ENCODE assay signal across 8 cellular contexts in the genomic region with DNA sequence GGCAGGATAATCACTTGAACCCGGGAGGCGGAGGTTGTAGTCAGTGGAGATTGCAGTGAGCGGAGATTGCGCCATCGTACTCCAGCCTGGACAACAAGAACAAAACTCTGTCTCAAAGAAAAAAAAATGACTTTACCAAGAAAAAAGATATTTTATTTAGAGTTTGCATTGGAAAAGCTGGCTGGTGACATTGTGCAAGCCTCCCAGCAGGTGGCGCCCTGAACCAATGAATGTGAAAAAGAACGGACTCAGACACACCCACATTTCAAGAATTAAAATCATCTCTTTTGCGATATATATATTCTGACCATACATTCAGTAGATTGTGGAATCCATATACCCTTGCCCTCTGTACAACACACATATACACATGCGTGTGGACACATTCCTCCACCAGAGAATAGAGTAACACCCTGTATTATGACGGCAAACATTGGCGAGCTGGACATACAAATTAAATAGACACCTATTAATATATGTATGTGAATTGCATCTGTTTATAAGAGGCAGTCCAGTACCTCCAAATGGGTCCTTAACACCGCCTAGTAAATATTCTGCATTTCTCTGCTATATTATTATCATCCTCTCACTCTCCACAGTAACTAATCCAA. TPM values are rescaled to one million over a fixed set of nuclear protein-coding genes. Genes with fewer than 3 reads are reported as not detected.
DNase-seq lines count a peak whose midpoint lies in the region; ATAC-seq, FAIRE-seq and TF ChIP-seq lines count a peak whose summit lies in the region.

No MANE protein-coding gene starts in this region.

- H3K79me1 ChIP-seq in H1 (ENCODE audit: low read depth, low read length): no peaks in the 10 kb centered on the region
- H3K79me1 ChIP-seq in mesendoderm (ENCODE audit: low read length): no peaks in the 10 kb centered on the region

- no peak overlapping the region for H2AFZ ChIP-seq in GM23338
- H2AFZ ChIP-seq in H1 (ENCODE audit: low read length): no peak overlapping the region

- H3K4me1 Mint-ChIP-seq in GM23338: no peaks in the 10 kb centered on the region
- no peaks in the 10 kb centered on the region for H3K4me1 Mint-ChIP-seq in activated CD8-positive, alpha-beta T cell treated with anti-CD3 and anti-CD28 coated beads, Interleukin-2, amount 10 ng/mL, durations not matched to agents 7 days and 5 days (ENCODE audit: low read depth)

- no peaks in the 10 kb centered on the region for H3K79me2 ChIP-seq in GM23338 (replicated peaks; ENCODE audit: insufficient read depth)
- no peaks in the 10 kb centered on the region for H3K79me2 ChIP-seq in H1 (ENCODE audit: control insufficient read depth in 1 of 2, insufficient read depth in 2 of 2, low read length in 2 of 2)
- no peaks in the 10 kb centered on the region for H3K79me2 ChIP-seq in mesendoderm (ENCODE audit: control insufficient read depth, insufficient read depth, low read length)

- H3K4me2 ChIP-seq in GM23338 (no peak overlapping the region), H1 (ENCODE audit: insufficient read depth in 1 of 2, low read depth in 2 of 2, low read length in 2 of 2) (no peak overlapping the region), mesendoderm (ENCODE audit: low read length) (no peak overlapping the region)

- H3K23ac ChIP-seq in H1 (ENCODE audit: insufficient read length) (no peak overlapping the region), mesendoderm (ENCODE audit: low read length) (no peak overlapping the region)

- H3K36me3 ChIP-seq in BE2C (no peaks in the 10 kb centered on the region), GM23338 (ENCODE audit: insufficient read depth) (no peaks in the 10 kb centered on the region), H1 (ENCODE audit: control insufficient read depth in 2 of 4, insufficient read depth in 4 of 4, low read length in 3 of 4) (no peaks in the 10 kb centered on the region), mesendoderm (ENCODE audit: control insufficient read depth, insufficient read depth, low read length) (no peaks in the 10 kb centered on the region)

- H2BK5ac ChIP-seq in H1 (ENCODE audit: low read depth, low read length) (no peak overlapping the region), mesendoderm (ENCODE audit: low read length) (no peak overlapping the region)

- 67% methylated on average over 11 of the region's 12 CpGs; no CpG with 5 or more reads in 1 of the 2 experiments for WGBS in H1 (ENCODE audit: extremely low coverage in 1 of 2, insufficient coverage in 1 of 2, insufficient read length in 1 of 2, insufficient replicate concordance in 2 of 2, low coverage in 1 of 2, low lambda C conversion rate in 2 of 2, missing lambda C conversion rate in 1 of 2), 2 experiments
- WGBS in mesendoderm (ENCODE audit: extremely low coverage, insufficient coverage, low lambda C conversion rate): no CpG with 5 or more reads among the region's 12 CpGs

- H4K91ac ChIP-seq in H1 (replicated peaks; ENCODE audit: insufficient read length, low read length): no peak overlapping the region

- no peak overlapping the region for H2BK12ac ChIP-seq in H1 (ENCODE audit: low read depth, low read length)

- H3K23me2 ChIP-seq in H1 (ENCODE audit: low read depth, low read length): no peaks in the 10 kb centered on the region; the same call in 1 of the 2 replicates

- no peak overlapping the region for H2BK20ac ChIP-seq in H1 (ENCODE audit: low read length)

- H2AK5ac ChIP-seq in H1 (ENCODE audit: low read depth, low read length) (no peak overlapping the region), mesendoderm (ENCODE audit: low read length) (no peak overlapping the region)

- H2BK120ac ChIP-seq in H1 (replicated peaks; ENCODE audit: low read depth, low read length): no peak overlapping the region
- no peak overlapping the region for H2BK120ac ChIP-seq in mesendoderm (ENCODE audit: low read depth, low read length)

- H3F3A ChIP-seq in GM23338 (replicated peaks; ENCODE audit: low read depth): no peaks in the 10 kb centered on the region

- H3K56ac ChIP-seq in H1 (replicated peaks; ENCODE audit: insufficient read length, low read depth, low read length) (no peak overlapping the region), mesendoderm (ENCODE audit: low read length) (no peak overlapping the region)

- TF ChIP-seq RAD21 in H1 (IDR thresholded peaks at IDR 0.05 in 1 of 2, conservative IDR thresholded peaks at IDR 0.05 in 1 of 2; ENCODE audit: low read depth in 2 of 2, low read length in 2 of 2): peak; percentile 83 to 85

- H3K36me3 Mint-ChIP-seq in GM23338 (ENCODE audit: low read depth): no peaks in the 10 kb centered on the region
- H3K36me3 Mint-ChIP-seq in activated CD8-positive, alpha-beta T cell treated with anti-CD3 and anti-CD28 coated beads, Interleukin-2, amount 10 ng/mL, durations not matched to agents 7 days and 5 days (ENCODE audit: low read depth): no peaks in the 10 kb centered on the region

- TF ChIP-seq CTCF in BE2C (IDR thresholded peaks at IDR 0.05; ENCODE audit: low read depth, low read length) (peak; percentile 89), GM23338 (conservative IDR thresholded peaks at IDR 0.05; ENCODE audit: low read depth in 2 of 2) (peak; percentile 80 to 97), H1 (IDR thresholded peaks at IDR 0.05; ENCODE audit: control extremely low read depth in 1 of 3, insufficient read depth in 1 of 3, low read depth in 1 of 3, low read length in 3 of 3) (peak; percentile 64 to 73 (median 70))

- FAIRE-seq in H1 (lab: Jason Lieb, UNC): peak; percentile 73

- H3K27ac Mint-ChIP-seq in GM23338: no peak overlapping the region
- no peak overlapping the region for H3K27ac Mint-ChIP-seq in activated CD8-positive, alpha-beta T cell treated with anti-CD3 and anti-CD28 coated beads, Interleukin-2, amount 10 ng/mL, durations not matched to agents 7 days and 5 days

- no peaks in the 10 kb centered on the region for H3K9me3 Mint-ChIP-seq in GM23338
- no peaks in the 10 kb centered on the region for H3K9me3 Mint-ChIP-seq in activated CD8-positive, alpha-beta T cell treated with anti-CD3 and anti-CD28 coated beads, Interleukin-2, amount 10 ng/mL, durations not matched to agents 7 days and 5 days (ENCODE audit: insufficient read depth)

- no peak overlapping the region for H4K8ac ChIP-seq in H1 (ENCODE audit: extremely low read depth, insufficient read depth, low read length)
- H4K8ac ChIP-seq in mesendoderm (ENCODE audit: low read depth, low read length): no peak overlapping the region

- H3K27me3 ChIP-seq in BE2C: no peaks in the 10 kb centered on the region
- H3K27me3 ChIP-seq in GM23338 (ENCODE audit: insufficient read depth): no peaks in the 10 kb centered on the region
- no peaks in the 10 kb centered on the region; a peak in 1 of 7 replicates for H3K27me3 ChIP-seq in H1 (replicated peaks in 1 of 4; ENCODE audit: control insufficient read depth in 3 of 4, extremely low read depth in 1 of 4, insufficient read depth in 3 of 4, low read length in 3 of 4)
- no peaks in the 10 kb centered on the region for H3K27me3 ChIP-seq in mesendoderm (ENCODE audit: insufficient read depth, low read length, poor library complexity)

- no peak overlapping the region for H3K4ac ChIP-seq in H1 (replicated peaks; ENCODE audit: insufficient read length, low read depth, low read length)
- H3K4ac ChIP-seq in mesendoderm (ENCODE audit: low read depth, low read length): no peak overlapping the region

- no peak overlapping the region for H3K9ac ChIP-seq in H1 (replicated peaks in 1 of 4; ENCODE audit: extremely low read depth in 1 of 4, low read depth in 3 of 4, low read length in 3 of 4)
- H3K9ac ChIP-seq in mesendoderm (ENCODE audit: low read length): no peak overlapping the region

- H3K27ac ChIP-seq in GM23338 (ENCODE audit: low read depth): no peak overlapping the region
- no peak overlapping the region for H3K27ac ChIP-seq in H1 (ENCODE audit: low read depth, low read length)
- no peak overlapping the region for H3K27ac ChIP-seq in mesendoderm (ENCODE audit: low read depth, low read length)

- H3K9me3 ChIP-seq in BE2C (no peaks in the 10 kb centered on the region), H1 (ENCODE audit: insufficient read depth in 2 of 2, low read depth in 1 of 2, low read length in 1 of 2) (no peaks in the 10 kb centered on the region)

- no peaks in the 10 kb centered on the region for H4K20me1 ChIP-seq in GM23338 (replicated peaks; ENCODE audit: insufficient read depth)
- H4K20me1 ChIP-seq in H1 (replicated peaks in 1 of 2; ENCODE audit: control insufficient read depth in 1 of 2, insufficient read depth in 2 of 2, low read length in 2 of 2): no peaks in the 10 kb centered on the region

- H3K4me3 Mint-ChIP-seq in GM23338: no peak overlapping the region
- H3K4me3 Mint-ChIP-seq in activated CD8-positive, alpha-beta T cell treated with anti-CD3 and anti-CD28 coated beads, Interleukin-2, amount 10 ng/mL, durations not matched to agents 7 days and 5 days: no peak overlapping the region

- POLR2A ChIA-PET in activated CD8-positive, alpha-beta T cell treated with anti-CD3 and anti-CD28 coated beads, Interleukin-2, amount 10 ng/mL, durations not matched to agents 7 days and 5 days (lab: Charles Lee): interaction anchor here (1.1 kb wide), 1 partner anchor 65 kb away, joined by 3 read pairs; no protein-coding TSS in a partner anchor
- POLR2A ChIA-PET in H1 (lab: Charles Lee; ENCODE audit: partially characterized antibody): interaction anchor here (0.6 to 1.5 kb wide), 2 partner anchors 9 to 75 kb away, joined by 3 to 5 read pairs; no protein-coding TSS in a partner anchor

- H3K4me3 ChIP-seq in BE2C (ENCODE audit: low read depth, low read length): no peak overlapping the region
- no peak overlapping the region for H3K4me3 ChIP-seq in GM23338
- H3K4me3 ChIP-seq in H1 (ENCODE audit: extremely low read depth in 1 of 4, insufficient read depth in 2 of 4, low read depth in 3 of 4, low read length in 4 of 4): no peak overlapping the region
- H3K4me3 ChIP-seq in mesendoderm (ENCODE audit: low read length): no peak overlapping the region

- ATAC-seq in GM23338: no peak; the same call in 2 of the 3 replicates
- ATAC-seq in activated CD8-positive, alpha-beta T cell treated with anti-CD3 and anti-CD28 coated beads, Interleukin-2, amount 10 ng/mL, durations not matched to agents 7 days and 5 days: no peak
- no peak for ATAC-seq in GM18867 (IDR thresholded peaks at IDR 0.05; ENCODE audit: unreplicated experiment)

- TF ChIP-seq EP300 in H1 (IDR thresholded peaks at IDR 0.05; ENCODE audit: borderline replicate concordance in 1 of 2, low read depth in 2 of 2, low read length in 2 of 2): no peak

- no peak overlapping the region for H3K18ac ChIP-seq in H1 (ENCODE audit: extremely low read depth, low read length)
- no peak overlapping the region for H3K18ac ChIP-seq in mesendoderm (ENCODE audit: low read length)

- no peak overlapping the region for H3K14ac ChIP-seq in H1 (ENCODE audit: insufficient read length)

- H2BK15ac ChIP-seq in H1 (ENCODE audit: low read length) (no peak overlapping the region), mesendoderm (replicated peaks; ENCODE audit: low read depth) (no peak overlapping the region)

- H3K9me2 ChIP-seq in GM23338 (ENCODE audit: insufficient read depth): no peaks in the 10 kb centered on the region

- H3K27me3 Mint-ChIP-seq in GM23338 (ENCODE audit: insufficient read depth, low read depth, poor library complexity): no peaks in the 10 kb centered on the region
- peaks cover 4% of the 10 kb centered on the region for H3K27me3 Mint-ChIP-seq in activated CD8-positive, alpha-beta T cell treated with anti-CD3 and anti-CD28 coated beads, Interleukin-2, amount 10 ng/mL, durations not matched to agents 7 days and 5 days (ENCODE audit: low read depth)

- peak; percentile 67 for DNase-seq in BE2C
- DNase-seq in GM23338 (ENCODE audit: low spot score): peak; percentile 77
- peak; percentile 8 for DNase-seq in NCI-H774 (lab: John Stamatoyannopoulos, UW)
- peak; percentile 74 for DNase-seq in activated CD8-positive, alpha-beta T cell treated with anti-CD3 and anti-CD28 coated beads, Interleukin-2, amount 10 ng/mL, durations not matched to agents 7 days and 5 days
- DNase-seq in H1 (ENCODE audit: low read depth in 1 of 2, low spot score in 2 of 2): peak in 1 of 2 experiments; percentile 80
- DNase-seq in mesendoderm: peak; percentile 46
- DNase-seq in stimulated activated CD8-positive, alpha-beta memory T cell treated with anti-CD3 and anti-CD28 coated beads, Interleukin-2, amount 100 ng/mL, for 48 hours (ENCODE audit: low read depth in 2 of 2): peak; percentile 58 to 65

- H3K4me1 ChIP-seq in BE2C (no peaks in the 10 kb centered on the region), GM23338 (ENCODE audit: insufficient read depth) (no peaks in the 10 kb centered on the region), H1 (replicated peaks in 1 of 4; ENCODE audit: control insufficient read depth in 3 of 4, insufficient read depth in 4 of 4, low read length in 3 of 4) (no peaks in the 10 kb centered on the region), mesendoderm (ENCODE audit: control insufficient read depth, low read depth, low read length) (no peaks in the 10 kb centered on the region)

- CTCF ChIA-PET in activated CD8-positive, alpha-beta T cell treated with anti-CD3 and anti-CD28 coated beads, Interleukin-2, amount 10 ng/mL, durations not matched to agents 7 days and 5 days (lab: Charles Lee): interaction anchor here (0.6 to 3.5 kb wide), 22 partner anchors 10 to 953 kb away, joined by 3 to 54 read pairs (median 4); a partner anchor contains a TSS
- CTCF ChIA-PET in H1 (lab: Charles Lee; ENCODE audit: partially characterized antibody): interaction anchor here (0.7 to 30.1 kb wide), 23 partner anchors 10 to 972 kb away, joined by 3 to 660 read pairs (median 4); a partner anchor contains a TSS

- no peak overlapping the region for H4K5ac ChIP-seq in H1 (ENCODE audit: insufficient read length, low read depth, low read length)
- no peak overlapping the region for H4K5ac ChIP-seq in mesendoderm (ENCODE audit: low read length)

- no peak for TF ChIP-seq POLR2A in H1 (IDR thresholded peaks at IDR 0.05; ENCODE audit: control extremely low read depth in 1 of 2, low read depth in 2 of 2, low read length in 2 of 2)

RNA-seq across cellular contexts. Expression of a gene that starts 39.0 kb away (rescaled TPM):
- polyA plus RNA-seq in BE2C (2012; ENCODE audit: insufficient read depth, insufficient read length, low read depth): 1.2 TPM
- total RNA-seq in GM23338 (2014; rRNA removed; shearing (Covaris generic)): 2.9 and 4.4 TPM in 2 replicates
- polyA plus RNA-seq in GM23338 (2016; fragmentation: Nextera tagmentation; extraction: Ambion mirVana) (1.5 and 2.0 TPM in 2 replicates), H1 (2011; rRNA removed) (8.0 and 8.5 TPM in 2 replicates)
- not detected for total RNA-seq in activated CD8-positive, alpha-beta T cell treated with anti-CD3 and anti-CD28 coated beads, Interleukin-2, amount 10 ng/mL, durations not matched to agents 7 days and 5 days
- total RNA-seq in H1 (2021; fragmentation: NEBNext Ultra II Directional; extraction: Animal tissue kit (Norgen Biotek cat#: 25700)): 8.3 and 8.9 TPM in 2 replicates
- 8.1 TPM for polyA plus RNA-seq in H1 (2011; cell fraction: cytosol; rRNA removed)
- 14.4 TPM for polyA plus RNA-seq in H1 (2011; cell fraction: nucleus; rRNA removed)
- polyA plus RNA-seq in H1 (2012, experiment 1 of 2): 6.9 to 12.6 TPM (median 10.8 TPM) in 4 replicates
- 6.8 TPM for polyA plus RNA-seq in H1 (2012, experiment 2 of 2)
- polyA plus RNA-seq in H1 (2013, experiment 1 of 2): 4.3 TPM
- 4.5 TPM for polyA plus RNA-seq in H1 (2013, experiment 2 of 2)
- 9.8 and 10.1 TPM in 2 replicates for polyA minus RNA-seq in H1 (2011; rRNA and poly(A)+ RNA removed)
- 5.8 TPM for polyA minus RNA-seq in H1 (2011; cell fraction: cytosol; rRNA and poly(A)+ RNA removed)
- 4.6 TPM for polyA minus RNA-seq in H1 (2011; cell fraction: nucleus; rRNA and poly(A)+ RNA removed)
- 2.1 TPM for polyA plus RNA-seq in mesendoderm (2013, experiment 1 of 2)
- polyA plus RNA-seq in mesendoderm (2013, experiment 2 of 2): 2.2 TPM

RNA-seq across cellular contexts. Expression of a gene that starts 55.8 kb away (rescaled TPM):
- not detected for polyA plus RNA-seq in BE2C (2012; ENCODE audit: insufficient read depth, insufficient read length, low read depth)
- 2.1 and 2.5 TPM in 2 replicates for total RNA-seq in GM23338 (2014; rRNA removed; shearing (Covaris generic))
- polyA plus RNA-seq in GM23338 (2016; fragmentation: Nextera tagmentation; extraction: Ambion mirVana) (1.5 and 1.9 TPM in 2 replicates), H1 (2011; rRNA removed) (0.21 and 0.28 TPM in 2 replicates)
- total RNA-seq in activated CD8-positive, alpha-beta T cell treated with anti-CD3 and anti-CD28 coated beads, Interleukin-2, amount 10 ng/mL, durations not matched to agents 7 days and 5 days: 1 to 10 TPM in 1 of 2 experiments, under 1 TPM in 1; 0.99 to 1.8 TPM
- total RNA-seq in H1 (2021; fragmentation: NEBNext Ultra II Directional; extraction: Animal tissue kit (Norgen Biotek cat#: 25700)): 1.7 and 2.1 TPM in 2 replicates
- 1.2 TPM for polyA plus RNA-seq in H1 (2011; cell fraction: cytosol; rRNA removed)
- 0.37 TPM for polyA plus RNA-seq in H1 (2011; cell fraction: nucleus; rRNA removed)
- polyA plus RNA-seq in H1 (2012, experiment 1 of 2): 0.81 to 2.6 TPM (median 1.5 TPM) in 4 replicates
- polyA plus RNA-seq in H1 (2012, experiment 2 of 2): 0.18 TPM
- 1.2 TPM for polyA plus RNA-seq in H1 (2013, experiment 1 of 2)
- 0.99 TPM for polyA plus RNA-seq in H1 (2013, experiment 2 of 2)
- polyA minus RNA-seq in H1 (2011; rRNA and poly(A)+ RNA removed): 0.66 and 1.4 TPM in 2 replicates
- not detected for polyA minus RNA-seq in H1 (2011; cell fraction: cytosol; rRNA and poly(A)+ RNA removed)
- polyA minus RNA-seq in H1 (2011; cell fraction: nucleus; rRNA and poly(A)+ RNA removed): 2.5 TPM
- 0.94 TPM for polyA plus RNA-seq in mesendoderm (2013, experiment 1 of 2)
- 0.97 TPM for polyA plus RNA-seq in mesendoderm (2013, experiment 2 of 2)
